ENCODE assay signal across 35 cellular contexts in the genomic region with DNA sequence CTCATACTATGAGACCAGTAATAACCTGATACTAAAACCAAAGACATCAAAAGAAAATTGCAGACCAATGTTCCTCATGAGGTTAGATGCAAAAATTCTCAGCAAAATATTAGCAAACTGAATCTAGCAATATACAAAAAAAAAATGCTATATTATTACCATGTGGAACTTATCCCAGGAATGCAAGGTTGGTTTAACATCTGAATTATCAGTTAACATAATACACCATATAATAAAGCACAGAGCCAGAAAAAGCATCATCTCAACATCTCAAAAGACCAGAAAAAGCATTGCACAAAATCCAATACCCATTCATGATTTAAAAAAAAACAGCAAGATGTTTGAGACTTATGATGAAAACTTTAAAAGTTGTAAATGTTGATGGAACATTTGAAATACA.
"Had no signal": no experiment of that assay in that cellular context is flagged by ENCODE, and none has a peak within 500 bp of the region (broad histone marks: within the 10 kb centered on the region; RNA-seq: fewer than 3 reads in every experiment).

No MANE protein-coding gene starts in this region.

- DNase-seq: activated B cell treated with CpG ODN at 0.5 μM for 24 hours; activated CD4-positive, alpha-beta memory T cell treated with anti-CD3 and anti-CD28 coated beads for 36 hours; activated CD4-positive, alpha-beta T cell treated with anti-CD3 and anti-CD28 coated beads for 4 hours; activated CD4-positive, alpha-beta T cell treated with anti-CD3 and anti-CD28 coated beads, Interleukin-2, amount 10 ng/mL, durations not matched to agents 24 days and 14 days; activated CD4-positive, alpha-beta T cell treated with anti-CD3 and anti-CD28 coated beads, Interleukin-2, amount 50 U/mL, for 1 hour; activated CD4-positive, alpha-beta T cell treated with anti-CD3 and anti-CD28 coated beads, Interleukin-2, amount 50 U/mL, for 4 hours; activated CD4-positive, CD25-positive, alpha-beta regulatory T cell treated with anti-CD3 and anti-CD28 coated beads, Interleukin-2, amount 50 U/mL, for 72 hours; activated CD8-positive, alpha-beta memory T cell treated with anti-CD3 and anti-CD28 coated beads, Interleukin-2, amount 50 U/mL, for 4 hours; activated CD8-positive, alpha-beta T cell treated with anti-CD3 and anti-CD28 coated beads for 36 hours; activated effector memory CD4-positive, alpha-beta T cell treated with anti-CD3 and anti-CD28 coated beads, Interleukin-2, amount 50 U/mL, for 16 hours; activated gamma-delta T cell treated with Interleukin-2 at 50 U/mL for 16 hours; activated naive CD4-positive, alpha-beta T cell; activated naive CD4-positive, alpha-beta T cell treated with anti-CD3 and anti-CD28 coated beads for 36 hours; activated naive CD4-positive, alpha-beta T cell treated with anti-CD3 and anti-CD28 coated beads, Interleukin-2, amount 50 U/mL, for 16 hours; activated naive CD8-positive, alpha-beta T cell treated with anti-CD3 and anti-CD28 coated beads for 36 hours; activated T-cell treated with anti-CD3 and anti-CD28 coated beads for 4 hours; activated T-cell treated with anti-CD3 and anti-CD28 coated beads, Interleukin-2, amount 50 U/mL, for 1 hour; activated T-cell treated with anti-CD3 and anti-CD28 coated beads, Interleukin-2, amount 50 U/mL, for 4 hours; activated T-cell treated with anti-CD3 and anti-CD28 coated beads, Interleukin-2, amount 50 U/mL, for 72 hours; adrenal gland; amniotic stem cell; aorta; body of pancreas; brain microvascular endothelial cell; central memory CD4-positive, alpha-beta T cell; T-helper 2 cell; T-helper 9 cell had no signal

- FAIRE-seq: astrocyte, TTC549 had no signal

- H3K4me1 Mint-ChIP-seq: activated B cell treated with CpG ODN at 0.5 μM for 24 hours; activated T-helper 17 cell treated with anti-CD3 and anti-CD28 coated beads, Interleukin-2, amount 50 U/mL, for 72 hours had no signal

- H3K27me3 Mint-ChIP-seq: activated B cell treated with CpG ODN at 0.5 μM for 24 hours; activated CD4-positive, alpha-beta memory T cell treated with anti-CD3 and anti-CD28 coated beads for 36 hours; activated CD4-positive, alpha-beta T cell treated with anti-CD3 and anti-CD28 coated beads, Interleukin-2, amount 10 ng/mL, durations not matched to agents 24 days and 14 days; activated CD8-positive, alpha-beta T cell treated with anti-CD3 and anti-CD28 coated beads for 36 hours; activated naive CD8-positive, alpha-beta T cell treated with anti-CD3 and anti-CD28 coated beads for 36 hours; activated T-helper 17 cell treated with anti-CD3 and anti-CD28 coated beads, Interleukin-2, amount 50 U/mL, for 72 hours had no signal

- ATAC-seq: activated CD8-positive, alpha-beta T cell treated with anti-CD3 and anti-CD28 coated beads for 36 hours; activated naive CD4-positive, alpha-beta T cell treated with anti-CD3 and anti-CD28 coated beads, Interleukin-2, amount 50 U/mL, for 72 hours; activated T-cell treated with anti-CD3 and anti-CD28 coated beads, Interleukin-2, amount 50 U/mL, for 4 hours; activated T-cell treated with anti-CD3 and anti-CD28 coated beads, Interleukin-2, amount 50 U/mL, for 72 hours; activated T-helper 17 cell treated with anti-CD3 and anti-CD28 coated beads, Interleukin-2, amount 50 U/mL, for 72 hours; body of pancreas had no signal

- H3K9me3 ChIP-seq: body of pancreas had no signal

- H3K4me3 ChIP-seq: adrenal gland, body of pancreas, breast epithelium had no signal

- H3K4me3 Mint-ChIP-seq: activated B cell treated with CpG ODN at 0.5 μM for 24 hours; activated CD4-positive, alpha-beta memory T cell treated with anti-CD3 and anti-CD28 coated beads for 36 hours; activated CD4-positive, alpha-beta T cell treated with anti-CD3 and anti-CD28 coated beads, Interleukin-2, amount 10 ng/mL, durations not matched to agents 24 days and 14 days; activated CD8-positive, alpha-beta T cell treated with anti-CD3 and anti-CD28 coated beads for 36 hours; activated naive CD4-positive, alpha-beta T cell treated with anti-CD3 and anti-CD28 coated beads for 36 hours; activated naive CD8-positive, alpha-beta T cell treated with anti-CD3 and anti-CD28 coated beads for 36 hours; activated T-cell treated with anti-CD3 and anti-CD28 coated beads, Interleukin-2, amount 50 U/mL, for 4 hours; activated T-cell treated with anti-CD3 and anti-CD28 coated beads, Interleukin-2, amount 50 U/mL, for 72 hours; activated T-helper 1 cell treated with anti-CD3 and anti-CD28 coated beads, Interleukin-12 subunit alpha, Interleukin-12 subunit beta, Interleukin-2, Interleukin-4 antibody, amounts not matched to agents 30 ng/mL and 10 ng/mL and 1 ng/mL, durations not matched to agents 14 hours and 24 hours and 36 hours; activated T-helper 17 cell treated with anti-CD3 and anti-CD28 coated beads, Interleukin-2, amount 50 U/mL, for 72 hours; T-helper 1 cell treated with Interleukin-12 subunit alpha and Interleukin-12 subunit beta and Interleukin-4 antibody, amounts not matched to agents 30 μg/mL and 1 μg/mL, for 36 hours; T-helper 2 cell treated with Interferon-gamma antibody and Interleukin-4, amounts not matched to agents 5 μg/mL and 100 μg/mL, for 36 hours had no signal

- H3K27ac Mint-ChIP-seq: activated B cell treated with CpG ODN at 0.5 μM for 24 hours; activated CD4-positive, alpha-beta memory T cell treated with anti-CD3 and anti-CD28 coated beads for 36 hours; activated CD4-positive, alpha-beta T cell treated with anti-CD3 and anti-CD28 coated beads, Interleukin-2, amount 10 ng/mL, durations not matched to agents 24 days and 14 days; activated CD8-positive, alpha-beta T cell treated with anti-CD3 and anti-CD28 coated beads for 36 hours; activated naive CD4-positive, alpha-beta T cell treated with anti-CD3 and anti-CD28 coated beads for 36 hours; activated naive CD4-positive, alpha-beta T cell treated with anti-CD3 and anti-CD28 coated beads, Interleukin-2, amount 50 U/mL, for 72 hours; activated naive CD8-positive, alpha-beta T cell treated with anti-CD3 and anti-CD28 coated beads for 36 hours; activated T-cell treated with anti-CD3 and anti-CD28 coated beads, Interleukin-2, amount 50 U/mL, for 72 hours; activated T-helper 1 cell treated with anti-CD3 and anti-CD28 coated beads, Interleukin-12 subunit alpha, Interleukin-12 subunit beta, Interleukin-2, Interleukin-4 antibody, amounts not matched to agents 30 ng/mL and 10 ng/mL and 1 ng/mL, durations not matched to agents 14 hours and 24 hours and 36 hours; activated T-helper 17 cell treated with anti-CD3 and anti-CD28 coated beads, Interleukin-2, amount 50 U/mL, for 72 hours; T-helper 1 cell treated with Interleukin-12 subunit alpha and Interleukin-12 subunit beta and Interleukin-4 antibody, amounts not matched to agents 30 μg/mL and 1 μg/mL, for 36 hours; T-helper 2 cell treated with Interferon-gamma antibody and Interleukin-4, amounts not matched to agents 5 μg/mL and 100 μg/mL, for 36 hours had no signal

- H3K27me3 ChIP-seq: adrenal gland, body of pancreas, brain microvascular endothelial cell, breast epithelium had no signal

- H3K36me3 ChIP-seq: adrenal gland, brain microvascular endothelial cell, breast epithelium had no signal

- H3K4me1 ChIP-seq: adrenal gland, breast epithelium had no signal

- H3K27ac ChIP-seq: adrenal gland, body of pancreas, brain microvascular endothelial cell, breast epithelium had no signal
